Comparison of ENCODE assay signal across 17 cellular contexts in the genomic region with DNA sequence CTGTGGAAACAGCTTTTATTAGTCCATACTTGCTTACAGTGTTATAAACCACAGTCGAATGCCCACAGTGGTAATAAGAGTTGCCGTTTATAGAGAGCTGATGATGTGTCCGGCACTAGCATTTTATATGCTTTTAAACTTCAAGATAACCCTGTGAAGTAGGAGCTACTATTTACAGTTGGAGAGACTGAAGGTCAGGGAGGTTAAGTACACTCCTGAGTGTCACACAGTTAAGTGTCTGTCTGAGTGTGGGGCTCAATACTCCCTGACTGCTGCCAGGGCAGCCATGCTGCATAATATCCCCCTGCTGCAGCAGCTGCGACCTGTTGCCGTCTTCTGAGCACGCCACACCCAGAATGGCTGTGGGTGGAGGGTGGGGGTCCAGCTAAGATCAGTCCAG.
DNase-seq lines count a peak whose midpoint lies in the region; ATAC-seq and TF ChIP-seq lines count a peak whose summit lies in the region.
"Had no signal": no experiment of that assay in that cellular context is flagged by ENCODE, and none has a peak within 500 bp of the region (broad histone marks: within the 10 kb centered on the region; RNA-seq: fewer than 3 reads in every experiment).

No MANE protein-coding gene starts in this region.

- H3K4me3 ChIP-seq in right atrium auricular region: no peak overlapping the region
- H3K4me3 ChIP-seq in fibroblast of villous mesenchyme (ENCODE audit: low read depth, low read length): no peak overlapping the region
- H3K4me3 ChIP-seq in neutrophil (ENCODE audit: low read depth in 1 of 2, low read length in 1 of 2): peak overlapping the region in 1 of 2 experiments; percentile 35
- no peak overlapping the region for H3K4me3 ChIP-seq in thyroid gland (replicated peaks in 1 of 3)
- H3K4me3 ChIP-seq: SJSA1 had no signal

- H3K4me1 ChIP-seq in right atrium auricular region: peaks cover 0 to 11% of the 10 kb centered on the region in 2 donors
- peaks cover 70 to 78% of the 10 kb centered on the region in 2 experiments for H3K4me1 ChIP-seq in neutrophil (ENCODE audit: control insufficient read depth in 1 of 2, insufficient read depth in 1 of 2, low read depth in 1 of 2, low read length in 1 of 2)
- H3K4me1 ChIP-seq in thyroid gland: no peaks in the 10 kb centered on the region
- H3K4me1 ChIP-seq: SJSA1 had no signal

- 53 to 63% methylated on average over 6 of the region's 6 CpGs for whole genome bisulfite sequencing in thyroid gland, 2 donors

- no peaks in the 10 kb centered on the region for H3K9me3 ChIP-seq in right atrium auricular region
- no peaks in the 10 kb centered on the region for H3K9me3 ChIP-seq in neutrophil
- no peaks in the 10 kb centered on the region for H3K9me3 ChIP-seq in thyroid gland
- H3K9me3 ChIP-seq: SJSA1 had no signal

- no peak overlapping the region for H3K27ac ChIP-seq in right atrium auricular region
- peak overlapping the region; percentile 83 for H3K27ac ChIP-seq in neutrophil
- H3K27ac ChIP-seq in thyroid gland: no peak overlapping the region
- H3K27ac ChIP-seq: C4-2B, SJSA1 had no signal

- H3K36me3 ChIP-seq in right atrium auricular region (no peaks in the 10 kb centered on the region), neutrophil (no peaks in the 10 kb centered on the region), thyroid gland (no peaks in the 10 kb centered on the region)
- H3K36me3 ChIP-seq: SJSA1 had no signal

- peak; percentile 31 for ATAC-seq in Right ventricle myocardium inferior
- peak; percentile 81 for ATAC-seq in left colon
- ATAC-seq: Panc1 had no signal

- intact Hi-C loops in Right ventricle myocardium inferior (cut with DNase I) (no loop called here), left colon (cut with DNase I, micrococcal nuclease) (no loop called here), thyroid gland (cut with DNase I) (no loop called here)

- H3K27me3 ChIP-seq in right atrium auricular region (no peaks in the 10 kb centered on the region), neutrophil (no peaks in the 10 kb centered on the region), thyroid gland (no peaks in the 10 kb centered on the region)
- H3K27me3 ChIP-seq: SJSA1 had no signal

- TF ChIP-seq CTCF in right atrium auricular region (IDR thresholded peaks at IDR 0.05): no peak
- no peak for TF ChIP-seq CTCF in fibroblast of villous mesenchyme (IDR thresholded peaks at IDR 0.05; ENCODE audit: insufficient read depth, low read depth, low read length)
- no peak for TF ChIP-seq CTCF in neutrophil (IDR thresholded peaks at IDR 0.05)
- TF ChIP-seq CTCF in thyroid gland (IDR thresholded peaks at IDR 0.05): no peak

- DNase-seq in Right ventricle myocardium inferior (ENCODE audit: missing footprints): no peak
- DNase-seq in right atrium auricular region (ENCODE audit: low spot score): no peak
- peak; percentile 36 for DNase-seq in fibroblast of villous mesenchyme (ENCODE audit: low read depth)
- no peak for DNase-seq in left colon
- DNase-seq in NCI-H1092 treated with DMSO at 0.1 percent for 48 hours (lab: John Stamatoyannopoulos, UW): no peak
- DNase-seq in thyroid gland: no peak
- no peak for DNase-seq in NCI-H1694 treated with DMSO at 0.1 percent for 48 hours (lab: John Stamatoyannopoulos, UW)
- DNase-seq: DMS53; GDM1; KG1; NCI-H187; NCI-H774; NK-92 treated with Interleukin-12 subunit alpha and Interleukin-12 subunit beta, amount 100 ng/mL, for 24 hours had no signal

- no peak for TF ChIP-seq POLR2A in thyroid gland (IDR thresholded peaks at IDR 0.05)
